9 cellular contexts compared by ENCODE assay signal in genomic region chr12:71439613-71440392, GRCh38. TPM values are rescaled to one million over a fixed set of nuclear protein-coding genes. Genes with fewer than 3 reads are reported as not detected.
DNase-seq lines count a peak whose midpoint lies in the region; ATAC-seq, FAIRE-seq and TF ChIP-seq lines count a peak whose summit lies in the region.
"Had no signal": no experiment of that assay in that cellular context is flagged by ENCODE, and none has a peak within 500 bp of the region (broad histone marks: within the 10 kb centered on the region; RNA-seq: fewer than 3 reads in every experiment).

Gene LGR5 (plus strand): TSS chr12:71439798. CDS start chr12:71440081, 283 bp downstream.

- H3K4me1 ChIP-seq in endothelial cell of umbilical vein (ENCODE audit: control insufficient read depth, extremely low read depth, insufficient read depth, low read length) (peaks cover 7% of the 10 kb centered on the region), mesodermal cell (ENCODE audit: control insufficient read depth, insufficient read depth, low read length, poor library complexity, severe bottlenecking) (peaks cover 12% of the 10 kb centered on the region), transverse colon (peaks cover 4 to 21% (median 13%) of the 10 kb centered on the region in 4 donors)

- H3K4me2 ChIP-seq in endothelial cell of umbilical vein (ENCODE audit: insufficient read depth, low read length): peak within 1 kb of the TSS; percentile 59

- no peaks in the 10 kb centered on the region for H3K9me1 ChIP-seq in endothelial cell of umbilical vein (replicated peaks; ENCODE audit: control insufficient read depth, extremely low read depth, insufficient read depth, low read length)

- no peak for FAIRE-seq in endothelial cell of umbilical vein (lab: Jason Lieb, UNC)

- H3K9ac ChIP-seq in endothelial cell of umbilical vein (replicated peaks; ENCODE audit: extremely low read depth, insufficient read depth, low read length): no peak within 1 kb of the TSS

- intact Hi-C loops in endothelial cell of umbilical vein (cut with micrococcal nuclease) (no loop called here), transverse colon (cut with DNase I; ENCODE audit: low total_unique reads) (no loop called here)

- H3K4me1 Mint-ChIP-seq in T-helper 17 cell: peaks cover 10% of the 10 kb centered on the region

- TF ChIP-seq POLR2A in endothelial cell of umbilical vein (IDR thresholded peaks at IDR 0.05; ENCODE audit: low read depth, low read length) (no peak), transverse colon (IDR thresholded peaks at IDR 0.05) (no peak)

- no peaks in the 10 kb centered on the region for H3K36me3 Mint-ChIP-seq in T-helper 17 cell (ENCODE audit: low read depth)

- peak; percentile 32 for DNase-seq in EL
- no peak for DNase-seq in T-helper 17 cell
- DNase-seq in endothelial cell of umbilical vein (ENCODE audit: low read depth, low spot score): peak; percentile 25
- peak; percentile 65 for DNase-seq in transverse colon

- CTCF ChIA-PET in endothelial cell of umbilical vein (lab: Charles Lee): interaction anchor here (1.0 to 1.8 kb wide), 3 partner anchors 14 to 47 kb away, joined by 3 to 4 read pairs (median 3); no protein-coding TSS in a partner anchor

- H2AFZ ChIP-seq in endothelial cell of umbilical vein (ENCODE audit: low read depth, low read length): peak within 1 kb of the TSS; percentile 51

- H4K20me1 ChIP-seq in endothelial cell of umbilical vein (replicated peaks; ENCODE audit: control insufficient read depth, extremely low read depth, insufficient read depth, low read length): no peaks in the 10 kb centered on the region

- POLR2A ChIA-PET in endothelial cell of umbilical vein (lab: Charles Lee): no interaction called here

- H3K9me3 ChIP-seq in T-helper 17 cell (ENCODE audit: control insufficient read depth, low read length, poor library complexity, severe bottlenecking): no peaks in the 10 kb centered on the region
- no peaks in the 10 kb centered on the region for H3K9me3 ChIP-seq in endothelial cell of umbilical vein (replicated peaks; ENCODE audit: control insufficient read depth, insufficient read depth, low read length)
- H3K9me3 ChIP-seq in mesodermal cell (ENCODE audit: control insufficient read depth, low read length): peaks cover 27% of the 10 kb centered on the region
- peaks cover 4 to 16% of the 10 kb centered on the region in 2 donors for H3K9me3 ChIP-seq in transverse colon

- in situ Hi-C loops in transverse colon (cut with MboI; ENCODE audit: low pct_ligation_motif_present in 1 of 4, low pct_unique_long_range_greater_than_20kb in 1 of 4, low sequenced_read_pairs in 3 of 4): no loop called here

- H3K79me2 ChIP-seq in endothelial cell of umbilical vein (ENCODE audit: control insufficient read depth, insufficient read depth, low read length): no peaks in the 10 kb centered on the region

- H3K36me3 ChIP-seq in endothelial cell of umbilical vein (ENCODE audit: control insufficient read depth in 2 of 2, extremely low read depth in 1 of 2, insufficient read depth in 2 of 2, low read length in 2 of 2): no peaks in the 10 kb centered on the region
- H3K36me3 ChIP-seq in mesodermal cell (ENCODE audit: control insufficient read depth, insufficient read depth, low read length): no peaks in the 10 kb centered on the region
- H3K36me3 ChIP-seq in transverse colon: no peaks in the 10 kb centered on the region

- H3K27me3 Mint-ChIP-seq in T-helper 17 cell: peaks cover 44% of the 10 kb centered on the region

- peaks cover 37 to 57% of the 10 kb centered on the region in 2 experiments for H3K27me3 ChIP-seq in endothelial cell of umbilical vein (ENCODE audit: control insufficient read depth in 2 of 2, insufficient read depth in 2 of 2, low read length in 2 of 2)
- peaks cover 69% of the 10 kb centered on the region for H3K27me3 ChIP-seq in transverse colon

- ATAC-seq in HG03175 (IDR thresholded peaks at IDR 0.05; ENCODE audit: unreplicated experiment) (peak; percentile 35), T-helper 17 cell (peak; percentile 27), HG03378 (IDR thresholded peaks at IDR 0.05; ENCODE audit: unreplicated experiment) (no peak), GM18517 (IDR thresholded peaks at IDR 0.05; ENCODE audit: unreplicated experiment) (no peak)

- no peak within 1 kb of the TSS for H3K27ac Mint-ChIP-seq in T-helper 17 cell

- TF ChIP-seq CTCF in endothelial cell of umbilical vein (IDR thresholded peaks at IDR 0.05; ENCODE audit: extremely low read depth in 1 of 2, insufficient read depth in 1 of 2, low read depth in 1 of 2, low read length in 2 of 2): no peak
- no peak for TF ChIP-seq CTCF in transverse colon (IDR thresholded peaks at IDR 0.05)

- peak within 1 kb of the TSS; percentile 80 for H3K4me3 Mint-ChIP-seq in T-helper 17 cell

- H3K4me3 ChIP-seq in endothelial cell of umbilical vein (replicated peaks in 1 of 3; ENCODE audit: insufficient read depth in 1 of 3, low read depth in 1 of 3, low read length in 3 of 3) (peak within 1 kb of the TSS in 2 of 3 experiments; percentile 13 to 32), mesodermal cell (ENCODE audit: extremely low read depth, insufficient read depth, low read length, poor library complexity, severe bottlenecking) (peak within 1 kb of the TSS; percentile 56), transverse colon (peak within 1 kb of the TSS; percentile 18 to 56 (median 41))

- WGBS in mesodermal cell (ENCODE audit: insufficient coverage in 2 of 2), 2 experiments: 0% methylated on average over 48 to 51 of the region's 71 CpGs
- WGBS in transverse colon (ENCODE audit: low coverage in 1 of 2), 2 donors: 4% methylated on average over 65 of the region's 71 CpGs; no CpG with 5 or more reads in 1 of the 2 donors

- dilution Hi-C loops in endothelial cell of umbilical vein (cut with MboI; ENCODE audit: extremely low pct_ligation_motif_present, low sequenced_read_pairs): no loop called here

- BruUV-seq in endothelial cell of umbilical vein (replicated peaks; lab: Mats Ljungman, UMichigan): no TSS peak

- H3K27ac ChIP-seq in endothelial cell of umbilical vein (ENCODE audit: insufficient read depth, low read depth, low read length) (no peak within 1 kb of the TSS), mesodermal cell (ENCODE audit: low read depth, low read length, severe bottlenecking) (peak within 1 kb of the TSS; percentile 25), transverse colon (peak within 1 kb of the TSS in 3 of 4 donors; percentile 8 to 38 (median 8))

- TF ChIP-seq EP300 in transverse colon (IDR thresholded peaks at IDR 0.05; ENCODE audit: low read depth): no peak

TF ChIP-seq in endothelial cell of umbilical vein, 7 proteins besides CTCF, POLR2A, EP300 and RAD21:
- TF ChIP-seq EZH2 (IDR thresholded peaks at IDR 0.05; ENCODE audit: borderline replicate concordance, low read depth, low read length, severe bottlenecking) (peak; percentile 14), MYC (IDR thresholded peaks at IDR 0.05; ENCODE audit: low read depth, low read length) (no peak)

RNA-seq across cellular contexts. Expression of gene LGR5, which starts in this region (rescaled TPM):
- not detected for total RNA-seq in T-helper 17 cell
- not detected in 2 replicates for total RNA-seq in endothelial cell of umbilical vein
- not detected in 2 replicates for polyA plus RNA-seq in endothelial cell of umbilical vein
- not detected in 2 replicates for polyA plus RNA-seq in endothelial cell of umbilical vein (2011; cell fraction: cytosol; rRNA removed)
- not detected in 2 replicates for polyA plus RNA-seq in endothelial cell of umbilical vein (2011; cell fraction: nucleus; rRNA removed)
- not detected in 2 replicates for polyA plus RNA-seq in endothelial cell of umbilical vein (2012)
- not detected in 2 replicates for polyA minus RNA-seq in endothelial cell of umbilical vein
- polyA minus RNA-seq in endothelial cell of umbilical vein (2011; cell fraction: cytosol; rRNA and poly(A)+ RNA removed): not detected
- not detected in 2 replicates for polyA minus RNA-seq in endothelial cell of umbilical vein (2011; cell fraction: nucleus; rRNA and poly(A)+ RNA removed)
- 7.0 TPM for polyA plus RNA-seq in mesodermal cell (2013, experiment 1 of 2)
- 6.4 TPM for polyA plus RNA-seq in mesodermal cell (2013, experiment 2 of 2)
- 1 to 10 TPM in 2 of 4 donors, under 1 TPM in 2; 0.37 to 4.8 (median 1.0) TPM for total RNA-seq in transverse colon
- total RNA-seq: RPMI7951 had no signal

Comparison
In these comparisons a context has a peak if more than half of its experiments do, and no peak if none do; other contexts are left out.
1. Peak in ATAC-seq in T-helper 17 cell; RNA of the gene not detected or under 1 TPM.
2. Peak in DNase-seq, H3K4me3 ChIP-seq and H3K4me2 ChIP-seq in endothelial cell of umbilical vein; RNA of the gene not detected or under 1 TPM.
3. DNase-seq: peak in EL (single experiment) and transverse colon (single experiment); none in T-helper 17 cell (0 of 3).
4. Peak in every context shown above with its lines, with median percentiles within 50 percentile points of each other: H3K4me3 ChIP-seq.